1 cellular context compared by ENCODE assay signal in the genomic region with DNA sequence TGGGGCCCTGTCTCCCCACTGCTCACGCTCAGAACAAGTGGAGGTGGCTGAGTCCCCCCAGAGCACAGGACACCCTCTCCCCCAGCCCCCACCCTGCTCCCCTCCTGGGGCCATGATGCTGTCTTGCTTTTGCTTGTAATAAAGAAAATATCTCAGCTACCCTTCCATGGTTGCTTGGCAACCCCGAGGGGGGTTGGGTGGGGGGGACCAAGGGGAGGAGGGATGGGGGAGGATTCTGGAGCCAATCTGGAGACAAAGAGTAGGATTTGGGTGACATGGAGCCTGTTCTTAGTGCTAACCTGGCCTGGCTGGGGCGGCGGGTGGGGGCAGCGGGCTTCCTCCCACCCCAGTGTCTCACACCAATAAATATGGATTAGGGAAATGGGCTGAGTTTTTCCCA.
TF ChIP-seq lines count a peak whose summit lies in the region.

No MANE protein-coding gene starts in this region.

TF ChIP-seq in HepG2, 621 proteins besides CTCF, POLR2A, EP300 and RAD21:
- TF ChIP-seq ATM (IDR thresholded peaks at IDR 0.05; ENCODE audit: borderline replicate concordance), result no peak
- TF ChIP-seq, protein P1, sequence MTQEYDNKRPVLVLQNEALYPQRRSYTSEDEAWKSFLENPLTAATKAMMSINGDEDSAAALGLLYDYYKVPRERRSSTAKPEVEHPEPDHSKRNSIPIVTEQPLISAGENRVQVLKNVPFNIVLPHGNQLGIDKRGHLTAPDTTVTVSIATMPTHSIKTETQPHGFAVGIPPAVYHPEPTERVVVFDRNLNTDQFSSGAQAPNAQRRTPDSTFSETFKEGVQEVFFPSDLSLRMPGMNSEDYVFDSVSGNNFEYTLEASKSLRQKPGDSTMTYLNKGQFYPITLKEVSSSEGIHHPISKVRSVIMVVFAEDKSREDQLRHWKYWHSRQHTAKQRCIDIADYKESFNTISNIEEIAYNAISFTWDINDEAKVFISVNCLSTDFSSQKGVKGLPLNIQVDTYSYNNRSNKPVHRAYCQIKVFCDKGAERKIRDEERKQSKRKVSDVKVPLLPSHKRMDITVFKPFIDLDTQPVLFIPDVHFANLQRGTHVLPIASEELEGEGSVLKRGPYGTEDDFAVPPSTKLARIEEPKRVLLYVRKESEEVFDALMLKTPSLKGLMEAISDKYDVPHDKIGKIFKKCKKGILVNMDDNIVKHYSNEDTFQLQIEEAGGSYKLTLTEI (CRISPR knock-in tag; conservative IDR thresholded peaks at IDR 0.05), result no peak
- no peak for TF ChIP-seq ZBTB1 (CRISPR knock-in tag; IDR thresholded peaks at IDR 0.05; ENCODE audit: borderline replicate concordance)
- no peak for TF ChIP-seq ZNF484 (CRISPR knock-in tag; IDR thresholded peaks at IDR 0.05; ENCODE audit: borderline replicate concordance, low read depth)
- TF ChIP-seq, protein P2, sequence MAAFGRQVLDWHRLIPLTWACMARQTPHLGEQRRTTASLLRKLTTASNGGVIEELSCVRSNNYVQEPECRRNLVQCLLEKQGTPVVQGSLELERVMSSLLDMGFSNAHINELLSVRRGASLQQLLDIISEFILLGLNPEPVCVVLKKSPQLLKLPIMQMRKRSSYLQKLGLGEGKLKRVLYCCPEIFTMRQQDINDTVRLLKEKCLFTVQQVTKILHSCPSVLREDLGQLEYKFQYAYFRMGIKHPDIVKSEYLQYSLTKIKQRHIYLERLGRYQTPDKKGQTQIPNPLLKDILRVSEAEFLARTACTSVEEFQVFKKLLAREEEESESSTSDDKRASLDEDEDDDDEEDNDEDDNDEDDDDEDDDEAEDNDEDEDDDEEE (CRISPR knock-in tag; IDR thresholded peaks at IDR 0.05), result no peak
- no peak for TF ChIP-seq ZNF562 (CRISPR knock-in tag; IDR thresholded peaks at IDR 0.05; ENCODE audit: borderline replicate concordance)
- TF ChIP-seq, protein P3, sequence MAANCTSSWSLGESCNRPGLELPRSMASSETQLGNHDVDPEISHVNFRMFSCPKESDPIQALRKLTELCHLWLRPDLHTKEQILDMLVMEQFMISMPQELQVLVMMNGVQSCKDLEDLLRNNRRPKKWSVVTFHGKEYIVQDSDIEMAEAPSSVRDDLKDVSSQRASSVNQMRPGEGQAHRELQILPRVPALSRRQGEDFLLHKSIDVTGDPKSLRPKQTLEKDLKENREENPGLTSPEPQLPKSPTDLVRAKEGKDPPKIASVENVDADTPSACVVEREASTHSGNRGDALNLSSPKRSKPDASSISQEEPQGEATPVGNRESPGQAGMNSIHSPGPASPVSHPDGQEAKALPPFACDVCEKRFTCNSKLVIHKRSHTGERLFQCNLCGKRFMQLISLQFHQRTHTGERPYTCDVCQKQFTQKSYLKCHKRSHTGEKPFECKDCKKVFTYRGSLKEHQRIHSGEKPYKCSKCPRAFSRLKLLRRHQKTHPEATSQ (CRISPR knock-in tag; IDR thresholded peaks at IDR 0.05; ENCODE audit: borderline replicate concordance), result no peak
- TF ChIP-seq, protein P4, sequence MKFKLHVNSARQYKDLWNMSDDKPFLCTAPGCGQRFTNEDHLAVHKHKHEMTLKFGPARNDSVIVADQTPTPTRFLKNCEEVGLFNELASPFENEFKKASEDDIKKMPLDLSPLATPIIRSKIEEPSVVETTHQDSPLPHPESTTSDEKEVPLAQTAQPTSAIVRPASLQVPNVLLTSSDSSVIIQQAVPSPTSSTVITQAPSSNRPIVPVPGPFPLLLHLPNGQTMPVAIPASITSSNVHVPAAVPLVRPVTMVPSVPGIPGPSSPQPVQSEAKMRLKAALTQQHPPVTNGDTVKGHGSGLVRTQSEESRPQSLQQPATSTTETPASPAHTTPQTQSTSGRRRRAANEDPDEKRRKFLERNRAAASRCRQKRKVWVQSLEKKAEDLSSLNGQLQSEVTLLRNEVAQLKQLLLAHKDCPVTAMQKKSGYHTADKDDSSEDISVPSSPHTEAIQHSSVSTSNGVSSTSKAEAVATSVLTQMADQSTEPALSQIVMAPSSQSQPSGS (CRISPR knock-in tag; IDR thresholded peaks at IDR 0.05), result no peak
- TF ChIP-seq ASH2L (IDR thresholded peaks at IDR 0.05; ENCODE audit: insufficient read length, low read depth, low read length), result no peak
- TF ChIP-seq, protein P5, sequence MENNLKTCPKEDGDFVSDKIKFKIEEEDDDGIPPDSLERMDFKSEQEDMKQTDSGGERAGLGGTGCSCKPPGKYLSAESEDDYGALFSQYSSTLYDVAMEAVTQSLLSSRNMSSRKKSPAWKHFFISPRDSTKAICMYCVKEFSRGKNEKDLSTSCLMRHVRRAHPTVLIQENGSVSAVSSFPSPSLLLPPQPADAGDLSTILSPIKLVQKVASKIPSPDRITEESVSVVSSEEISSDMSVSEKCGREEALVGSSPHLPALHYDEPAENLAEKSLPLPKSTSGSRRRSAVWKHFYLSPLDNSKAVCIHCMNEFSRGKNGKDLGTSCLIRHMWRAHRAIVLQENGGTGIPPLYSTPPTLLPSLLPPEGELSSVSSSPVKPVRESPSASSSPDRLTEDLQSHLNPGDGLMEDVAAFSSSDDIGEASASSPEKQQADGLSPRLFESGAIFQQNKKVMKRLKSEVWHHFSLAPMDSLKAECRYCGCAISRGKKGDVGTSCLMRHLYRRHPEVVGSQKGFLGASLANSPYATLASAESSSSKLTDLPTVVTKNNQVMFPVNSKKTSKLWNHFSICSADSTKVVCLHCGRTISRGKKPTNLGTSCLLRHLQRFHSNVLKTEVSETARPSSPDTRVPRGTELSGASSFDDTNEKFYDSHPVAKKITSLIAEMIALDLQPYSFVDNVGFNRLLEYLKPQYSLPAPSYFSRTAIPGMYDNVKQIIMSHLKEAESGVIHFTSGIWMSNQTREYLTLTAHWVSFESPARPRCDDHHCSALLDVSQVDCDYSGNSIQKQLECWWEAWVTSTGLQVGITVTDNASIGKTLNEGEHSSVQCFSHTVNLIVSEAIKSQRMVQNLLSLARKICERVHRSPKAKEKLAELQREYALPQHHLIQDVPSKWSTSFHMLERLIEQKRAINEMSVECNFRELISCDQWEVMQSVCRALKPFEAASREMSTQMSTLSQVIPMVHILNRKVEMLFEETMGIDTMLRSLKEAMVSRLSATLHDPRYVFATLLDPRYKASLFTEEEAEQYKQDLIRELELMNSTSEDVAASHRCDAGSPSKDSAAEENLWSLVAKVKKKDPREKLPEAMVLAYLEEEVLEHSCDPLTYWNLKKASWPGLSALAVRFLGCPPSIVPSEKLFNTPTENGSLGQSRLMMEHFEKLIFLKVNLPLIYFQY (CRISPR knock-in tag; IDR thresholded peaks at IDR 0.05; ENCODE audit: borderline replicate concordance), result no peak
- no peak for TF ChIP-seq PHB2 (IDR thresholded peaks at IDR 0.05; ENCODE audit: partially characterized antibody)
TF ChIP-seq in HepG2: peak in this region for 0.
